ENCODE assay signal across 13 cellular contexts in genomic region chr9:91038483-91039124, GRCh38.
DNase-seq lines count a peak whose midpoint lies in the region; TF ChIP-seq lines count a peak whose summit lies in the region.
"Had no signal": no experiment of that assay in that cellular context is flagged by ENCODE, and none has a peak within 500 bp of the region (broad histone marks: within the 10 kb centered on the region; RNA-seq: fewer than 3 reads in every experiment).

No MANE protein-coding gene starts in this region.

- TF ChIP-seq POLR2A in stomach (IDR thresholded peaks at IDR 0.05) = no peak

- no peaks in the 10 kb centered on the region for H3K9me3 Mint-ChIP-seq in T-helper 1 cell treated with Interleukin-12 subunit alpha and Interleukin-12 subunit beta and Interleukin-4 antibody, amounts not matched to agents 30 μg/mL and 1 μg/mL, for 36 hours
- H3K9me3 Mint-ChIP-seq: naive thymus-derived CD8-positive, alpha-beta T cell had no signal

- peaks cover 45% of the 10 kb centered on the region for H3K4me1 Mint-ChIP-seq in T-helper 1 cell treated with Interleukin-12 subunit alpha and Interleukin-12 subunit beta and Interleukin-4 antibody, amounts not matched to agents 30 μg/mL and 1 μg/mL, for 36 hours (ENCODE audit: low read depth)

- H3K27me3 Mint-ChIP-seq in T-helper 1 cell treated with Interleukin-12 subunit alpha and Interleukin-12 subunit beta and Interleukin-4 antibody, amounts not matched to agents 30 μg/mL and 1 μg/mL, for 36 hours (ENCODE audit: low read depth) = no peaks in the 10 kb centered on the region

- TF ChIP-seq CTCF in hepatocyte (IDR thresholded peaks at IDR 0.05; ENCODE audit: poor library complexity) (no peak), stomach (IDR thresholded peaks at IDR 0.05) (no peak)

- H3K36me3 ChIP-seq in hepatocyte (replicated peaks; ENCODE audit: insufficient read depth, low read depth) (no peaks in the 10 kb centered on the region), stomach (no peaks in the 10 kb centered on the region)
- H3K36me3 ChIP-seq: cardiac muscle cell, WERI-Rb-1 had no signal

- TF ChIP-seq EP300 in stomach (IDR thresholded peaks at IDR 0.05) = no peak

- peak overlapping the region; percentile 11 for H3K27ac Mint-ChIP-seq in T-helper 1 cell treated with Interleukin-12 subunit alpha and Interleukin-12 subunit beta and Interleukin-4 antibody, amounts not matched to agents 30 μg/mL and 1 μg/mL, for 36 hours

- H3K27ac ChIP-seq in hepatocyte (peak overlapping the region; percentile 88), stomach (peak overlapping the region in 4 of 5 donors; percentile 76 to 89 (median 80))
- H3K27ac ChIP-seq: cardiac muscle cell, WERI-Rb-1 had no signal

- H3K36me3 Mint-ChIP-seq in T-helper 1 cell treated with Interleukin-12 subunit alpha and Interleukin-12 subunit beta and Interleukin-4 antibody, amounts not matched to agents 30 μg/mL and 1 μg/mL, for 36 hours (ENCODE audit: low read depth) = peaks cover 6% of the 10 kb centered on the region
- H3K36me3 Mint-ChIP-seq: naive thymus-derived CD8-positive, alpha-beta T cell had no signal

- H4K20me1 ChIP-seq in hepatocyte (ENCODE audit: insufficient read depth, poor library complexity, severe bottlenecking) = no peaks in the 10 kb centered on the region

- no peak overlapping the region for H3K4me3 Mint-ChIP-seq in T-helper 1 cell treated with Interleukin-12 subunit alpha and Interleukin-12 subunit beta and Interleukin-4 antibody, amounts not matched to agents 30 μg/mL and 1 μg/mL, for 36 hours

- no peaks in the 10 kb centered on the region for H3K9me3 ChIP-seq in hepatocyte (ENCODE audit: low read depth)
- no peaks in the 10 kb centered on the region for H3K9me3 ChIP-seq in stomach

- WGBS in hepatocyte (ENCODE audit: low lambda C conversion rate, missing lambda C conversion rate) = 86% methylated on average over 10 of the region's 10 CpGs
- 80 to 93% (median 89%) methylated on average over 10 of the region's 10 CpGs for WGBS in stomach, 5 donors

- H3K4me2 ChIP-seq in hepatocyte = peak overlapping the region; percentile 5

- peaks cover 12% of the 10 kb centered on the region for H3K4me1 ChIP-seq in hepatocyte (ENCODE audit: insufficient read depth)
- peaks cover 18 to 25% (median 23%) of the 10 kb centered on the region in 4 donors for H3K4me1 ChIP-seq in stomach

- DNase-seq in T-helper 1 cell (no peak), hepatocyte (ENCODE audit: low spot score) (no peak), stomach (no peak), SHP77 (lab: John Stamatoyannopoulos, UW) (no peak)
- DNase-seq in activated CD8-positive, alpha-beta memory T cell treated with anti-CD3 and anti-CD28 coated beads, Interleukin-2, amount 50 U/mL, for 48 hours = peak; percentile 49
- DNase-seq in activated CD4-positive, CD25-positive, alpha-beta regulatory T cell treated with anti-CD3 and anti-CD28 coated beads, Interleukin-2, amount 50 U/mL, for 72 hours = no peak
- DNase-seq in activated effector memory CD4-positive, alpha-beta T cell treated with anti-CD3 and anti-CD28 coated beads, Interleukin-2, amount 50 U/mL, for 16 hours = no peak
- DNase-seq: activated effector memory CD4-positive, alpha-beta T cell treated with Interleukin-2 at 50 U/mL for 16 hours; naive thymus-derived CD8-positive, alpha-beta T cell; NCI-H2107; WERI-Rb-1 had no signal

- no peaks in the 10 kb centered on the region for H3K27me3 ChIP-seq in hepatocyte
- no peaks in the 10 kb centered on the region for H3K27me3 ChIP-seq in stomach
- H3K27me3 ChIP-seq: cardiac muscle cell had no signal

- H3K79me2 ChIP-seq in hepatocyte = no peaks in the 10 kb centered on the region

- no peak overlapping the region for H2AFZ ChIP-seq in hepatocyte

- H3K4me3 ChIP-seq in hepatocyte (no peak overlapping the region), stomach (no peak overlapping the region)
- H3K4me3 ChIP-seq: cardiac muscle cell had no signal

- no peaks in the 10 kb centered on the region for H3K9me2 ChIP-seq in hepatocyte (replicated peaks; ENCODE audit: insufficient read depth)

- intact Hi-C loops in stomach (cut with DNase I; ENCODE audit: low total_unique reads) = loop anchor here (5.0 to 10.0 kb wide), 2 partner anchors 114 to 389 kb away; no protein-coding TSS in a partner anchor
